9 cellular contexts compared by ENCODE assay signal in genomic region chr20:62837790-62838458, GRCh38. TPM values are rescaled to one million over a fixed set of nuclear protein-coding genes. Genes with fewer than 3 reads are reported as not detected.
DNase-seq lines count a peak whose midpoint lies in the region; ATAC-seq and TF ChIP-seq lines count a peak whose summit lies in the region.
"Had no signal": no experiment of that assay in that cellular context is flagged by ENCODE, and none has a peak within 500 bp of the region (broad histone marks: within the 10 kb centered on the region; RNA-seq: fewer than 3 reads in every experiment).

No MANE protein-coding gene starts in this region.

- no peaks in the 10 kb centered on the region for H3K27me3 ChIP-seq in naive thymus-derived CD4-positive, alpha-beta T cell (ENCODE audit: control insufficient read depth in 2 of 2, insufficient read depth in 2 of 2, low read length in 2 of 2)
- H3K27me3 ChIP-seq: testis had no signal

- peak overlapping the region; percentile 63 for H3K27ac ChIP-seq in RWPE1
- no peak overlapping the region for H3K27ac ChIP-seq in naive thymus-derived CD4-positive, alpha-beta T cell (ENCODE audit: low read depth, low read length)
- H3K27ac ChIP-seq: testis had no signal

- CTCF ChIA-PET in RWPE1 (lab: Yijun Ruan, JAX) = no interaction called here
- CTCF ChIA-PET in naive thymus-derived CD4-positive, alpha-beta T cell (lab: Charles Lee) = no interaction called here

- no peaks in the 10 kb centered on the region for H3K9me3 ChIP-seq in naive thymus-derived CD4-positive, alpha-beta T cell (ENCODE audit: control insufficient read depth in 2 of 3, low read length in 3 of 3)
- H3K9me3 ChIP-seq: testis had no signal

- peaks cover 0 to 3% (median 1%) of the 10 kb centered on the region in 5 donors for H3K36me3 Mint-ChIP-seq in naive thymus-derived CD4-positive, alpha-beta T cell

- no peak for DNase-seq in RWPE1 (ENCODE audit: low spot score)
- no peak for DNase-seq in naive thymus-derived CD4-positive, alpha-beta T cell
- no peak for DNase-seq in cerebellar nuclear complex (lab: John Stamatoyannopoulos, UW)
- no peak for DNase-seq in hypothalamus (lab: John Stamatoyannopoulos, UW)
- no peak for DNase-seq in activated CD4-positive, alpha-beta T cell treated with anti-CD3 and anti-CD28 coated beads, Interleukin-2, amount 50 U/mL, for 4 hours
- DNase-seq: testis had no signal

- H3K4me1 ChIP-seq in naive thymus-derived CD4-positive, alpha-beta T cell (ENCODE audit: control insufficient read depth in 2 of 2, insufficient read depth in 2 of 2, low read length in 2 of 2) = no peaks in the 10 kb centered on the region
- H3K4me1 ChIP-seq: testis had no signal

- H3K4me1 Mint-ChIP-seq in naive thymus-derived CD4-positive, alpha-beta T cell = peaks cover 0 to 2% (median under 1%) of the 10 kb centered on the region in 7 donors

- ATAC-seq in GM18907 (IDR thresholded peaks at IDR 0.05; ENCODE audit: unreplicated experiment) (peak; percentile 73), HG03196 (IDR thresholded peaks at IDR 0.05; ENCODE audit: unreplicated experiment) (peak; percentile 51), HG02623 (IDR thresholded peaks at IDR 0.05; ENCODE audit: unreplicated experiment) (no peak)
- peak; percentile 63 for ATAC-seq in naive thymus-derived CD4-positive, alpha-beta T cell

- TF ChIP-seq CTCF in RWPE1 (conservative IDR thresholded peaks at IDR 0.05; ENCODE audit: low read depth) = no peak

- POLR2A ChIA-PET in RWPE1 (lab: Yijun Ruan, JAX; ENCODE audit: low non-redundant PET) = no interaction called here
- POLR2A ChIA-PET in naive thymus-derived CD4-positive, alpha-beta T cell (lab: Charles Lee) = no interaction called here

- no peak overlapping the region for H3K27ac Mint-ChIP-seq in naive thymus-derived CD4-positive, alpha-beta T cell

- intact Hi-C loops in naive thymus-derived CD4-positive, alpha-beta T cell (cut with micrococcal nuclease) = no loop called here

- no peaks in the 10 kb centered on the region for H3K9me3 Mint-ChIP-seq in naive thymus-derived CD4-positive, alpha-beta T cell

- H3K36me3 ChIP-seq in naive thymus-derived CD4-positive, alpha-beta T cell (ENCODE audit: control insufficient read depth in 2 of 3, insufficient read depth in 3 of 3, low read length in 3 of 3) = no peaks in the 10 kb centered on the region

- no peak overlapping the region for H3K4me3 Mint-ChIP-seq in naive thymus-derived CD4-positive, alpha-beta T cell

- H3K4me3 ChIP-seq in naive thymus-derived CD4-positive, alpha-beta T cell (ENCODE audit: low read length) = no peak overlapping the region
- H3K4me3 ChIP-seq: testis had no signal

- peaks cover 0 to 5% (median 0%) of the 10 kb centered on the region in 5 donors for H3K27me3 Mint-ChIP-seq in naive thymus-derived CD4-positive, alpha-beta T cell

RNA-seq across cellular contexts. Expression of gene COL9A3, which starts 21.1 kb away (rescaled TPM):
- total RNA-seq in naive thymus-derived CD4-positive, alpha-beta T cell = under 1 TPM in 2 of 5 experiments, not detected in 3; 0.32 to 0.59 TPM
- not detected for polyA plus RNA-seq in naive thymus-derived CD4-positive, alpha-beta T cell

RNA-seq across cellular contexts. Expression of gene TCFL5, which starts 23.7 kb away (rescaled TPM):
- 10 to 100 TPM in 2 of 5 experiments, 1 to 10 TPM in 3; 3.7 to 10.8 (median 7.5) TPM for total RNA-seq in naive thymus-derived CD4-positive, alpha-beta T cell
- polyA plus RNA-seq in naive thymus-derived CD4-positive, alpha-beta T cell = 1 to 10 TPM in 1 of 2 donors, under 1 TPM in 1; 0.91 to 1.9 TPM

RNA-seq across cellular contexts. Expression of gene OGFR, which starts 33.3 kb away (rescaled TPM):
- total RNA-seq in naive thymus-derived CD4-positive, alpha-beta T cell = 10 to 100 TPM; 52.3 to 82.7 (median 70.5) TPM
- 10 to 100 TPM; 34.5 to 69.6 TPM for polyA plus RNA-seq in naive thymus-derived CD4-positive, alpha-beta T cell

RNA-seq across cellular contexts. Expression of gene MRGBP, which starts 41.7 kb away (rescaled TPM):
- total RNA-seq in naive thymus-derived CD4-positive, alpha-beta T cell = 10 to 100 TPM in 3 of 5 experiments, 1 to 10 TPM in 2; 9.4 to 15.4 (median 12.2) TPM
- polyA plus RNA-seq in naive thymus-derived CD4-positive, alpha-beta T cell = 10 to 100 TPM in 1 of 2 donors, 1 to 10 TPM in 1; 8.1 to 12.6 TPM
